Comparison of ENCODE assay signal across 1 cellular context in the genomic region with DNA sequence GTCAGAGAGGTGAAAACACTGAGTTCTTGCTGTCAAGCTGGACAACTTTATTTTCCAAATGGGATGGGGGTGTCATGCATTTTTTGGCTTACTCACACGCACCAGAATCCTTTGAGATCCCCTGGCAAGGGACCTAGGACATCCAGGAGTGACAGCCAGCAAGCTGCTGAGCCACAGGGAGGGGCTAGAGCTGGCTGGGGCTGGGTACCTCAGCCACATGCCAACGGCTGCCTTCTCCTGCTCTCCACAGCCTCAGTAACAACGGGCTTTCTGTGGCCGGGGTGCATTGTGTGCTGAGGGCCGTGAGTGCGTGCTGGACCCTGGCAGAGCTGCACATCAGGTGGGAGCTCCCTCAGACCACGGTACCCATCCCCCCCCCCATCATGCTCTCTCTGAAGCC.
TF ChIP-seq lines count a peak whose summit lies in the region.

No MANE protein-coding gene starts in this region.

TF ChIP-seq in GM23338, 12 proteins besides CTCF, POLR2A, EP300 and RAD21 (continued from another document):
- TF ChIP-seq, protein P1, sequence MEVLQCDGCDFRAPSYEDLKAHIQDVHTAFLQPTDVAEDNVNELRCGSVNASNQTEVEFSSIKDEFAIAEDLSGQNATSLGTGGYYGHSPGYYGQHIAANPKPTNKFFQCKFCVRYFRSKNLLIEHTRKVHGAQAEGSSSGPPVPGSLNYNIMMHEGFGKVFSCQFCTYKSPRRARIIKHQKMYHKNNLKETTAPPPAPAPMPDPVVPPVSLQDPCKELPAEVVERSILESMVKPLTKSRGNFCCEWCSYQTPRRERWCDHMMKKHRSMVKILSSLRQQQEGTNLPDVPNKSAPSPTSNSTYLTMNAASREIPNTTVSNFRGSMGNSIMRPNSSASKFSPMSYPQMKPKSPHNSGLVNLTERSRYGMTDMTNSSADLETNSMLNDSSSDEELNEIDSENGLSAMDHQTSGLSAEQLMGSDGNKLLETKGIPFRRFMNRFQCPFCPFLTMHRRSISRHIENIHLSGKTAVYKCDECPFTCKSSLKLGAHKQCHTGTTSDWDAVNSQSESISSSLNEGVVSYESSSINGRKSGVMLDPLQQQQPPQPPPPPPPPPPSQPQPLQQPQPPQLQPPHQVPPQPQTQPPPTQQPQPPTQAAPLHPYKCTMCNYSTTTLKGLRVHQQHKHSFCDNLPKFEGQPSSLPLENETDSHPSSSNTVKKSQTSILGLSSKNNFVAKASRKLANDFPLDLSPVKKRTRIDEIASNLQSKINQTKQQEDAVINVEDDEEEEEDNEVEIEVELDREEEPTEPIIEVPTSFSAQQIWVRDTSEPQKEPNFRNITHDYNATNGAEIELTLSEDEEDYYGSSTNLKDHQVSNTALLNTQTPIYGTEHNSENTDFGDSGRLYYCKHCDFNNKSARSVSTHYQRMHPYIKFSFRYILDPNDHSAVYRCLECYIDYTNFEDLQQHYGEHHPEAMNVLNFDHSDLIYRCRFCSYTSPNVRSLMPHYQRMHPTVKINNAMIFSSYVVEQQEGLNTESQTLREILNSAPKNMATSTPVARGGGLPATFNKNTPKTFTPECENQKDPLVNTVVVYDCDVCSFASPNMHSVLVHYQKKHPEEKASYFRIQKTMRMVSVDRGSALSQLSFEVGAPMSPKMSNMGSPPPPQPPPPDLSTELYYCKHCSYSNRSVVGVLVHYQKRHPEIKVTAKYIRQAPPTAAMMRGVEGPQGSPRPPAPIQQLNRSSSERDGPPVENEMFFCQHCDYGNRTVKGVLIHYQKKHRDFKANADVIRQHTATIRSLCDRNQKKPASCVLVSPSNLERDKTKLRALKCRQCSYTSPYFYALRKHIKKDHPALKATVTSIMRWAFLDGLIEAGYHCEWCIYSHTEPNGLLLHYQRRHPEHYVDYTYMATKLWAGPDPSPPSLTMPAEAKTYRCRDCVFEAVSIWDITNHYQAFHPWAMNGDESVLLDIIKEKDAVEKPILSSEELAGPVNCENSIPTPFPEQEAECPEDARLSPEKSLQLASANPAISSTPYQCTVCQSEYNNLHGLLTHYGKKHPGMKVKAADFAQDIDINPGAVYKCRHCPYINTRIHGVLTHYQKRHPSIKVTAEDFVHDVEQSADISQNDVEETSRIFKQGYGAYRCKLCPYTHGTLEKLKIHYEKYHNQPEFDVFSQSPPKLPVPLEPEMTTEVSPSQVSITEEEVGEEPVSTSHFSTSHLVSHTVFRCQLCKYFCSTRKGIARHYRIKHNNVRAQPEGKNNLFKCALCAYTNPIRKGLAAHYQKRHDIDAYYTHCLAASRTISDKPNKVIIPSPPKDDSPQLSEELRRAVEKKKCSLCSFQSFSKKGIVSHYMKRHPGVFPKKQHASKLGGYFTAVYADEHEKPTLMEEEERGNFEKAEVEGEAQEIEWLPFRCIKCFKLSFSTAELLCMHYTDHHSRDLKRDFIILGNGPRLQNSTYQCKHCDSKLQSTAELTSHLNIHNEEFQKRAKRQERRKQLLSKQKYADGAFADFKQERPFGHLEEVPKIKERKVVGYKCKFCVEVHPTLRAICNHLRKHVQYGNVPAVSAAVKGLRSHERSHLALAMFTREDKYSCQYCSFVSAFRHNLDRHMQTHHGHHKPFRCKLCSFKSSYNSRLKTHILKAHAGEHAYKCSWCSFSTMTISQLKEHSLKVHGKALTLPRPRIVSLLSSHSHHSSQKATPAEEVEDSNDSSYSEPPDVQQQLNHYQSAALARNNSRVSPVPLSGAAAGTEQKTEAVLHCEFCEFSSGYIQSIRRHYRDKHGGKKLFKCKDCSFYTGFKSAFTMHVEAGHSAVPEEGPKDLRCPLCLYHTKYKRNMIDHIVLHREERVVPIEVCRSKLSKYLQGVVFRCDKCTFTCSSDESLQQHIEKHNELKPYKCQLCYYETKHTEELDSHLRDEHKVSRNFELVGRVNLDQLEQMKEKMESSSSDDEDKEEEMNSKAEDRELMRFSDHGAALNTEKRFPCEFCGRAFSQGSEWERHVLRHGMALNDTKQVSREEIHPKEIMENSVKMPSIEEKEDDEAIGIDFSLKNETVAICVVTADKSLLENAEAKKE (CRISPR knock-in tag; IDR thresholded peaks at IDR 0.05) = no peak
- TF ChIP-seq REST (IDR thresholded peaks at IDR 0.05; ENCODE audit: unreplicated experiment) = no peak
- no peak for TF ChIP-seq ETS1 (IDR thresholded peaks at IDR 0.05)
- no peak for TF ChIP-seq ZNF331 (CRISPR knock-in tag; IDR thresholded peaks at IDR 0.05; ENCODE audit: low read depth)
- TF ChIP-seq JUNB (IDR thresholded peaks at IDR 0.05; ENCODE audit: unreplicated experiment) = no peak
- no peak for TF ChIP-seq NANOG (IDR thresholded peaks at IDR 0.05; ENCODE audit: borderline replicate concordance)
- TF ChIP-seq ZNF114 (CRISPR knock-in tag; IDR thresholded peaks at IDR 0.05) = no peak
TF ChIP-seq in GM23338: peak in this region for 0.
